9 cellular contexts compared by ENCODE assay signal in genomic region chr17:75465039-75465438, GRCh38.
"Had no signal": no experiment of that assay in that cellular context is flagged by ENCODE, and none has a peak within 500 bp of the region (broad histone marks: within the 10 kb centered on the region; RNA-seq: fewer than 3 reads in every experiment).

No MANE protein-coding gene starts in this region.

- H3K27ac ChIP-seq: HL-60 had no signal

- FAIRE-seq: H1, H54 had no signal

- H3K4me2 ChIP-seq: GM23338 had no signal

- H3K27ac Mint-ChIP-seq: GM23338, H9, HFFc6 had no signal

- ATAC-seq: GM23338 had no signal

- H2AFZ ChIP-seq: GM23338 had no signal

- H3K4me3 ChIP-seq: GM23338 had no signal

- DNase-seq: H9, HCEC 1CT, HFFc6, IMR-90, KBM-7 had no signal

- H3K4me1 Mint-ChIP-seq: GM23338 had no signal

- H3K4me3 Mint-ChIP-seq: GM23338, H9, HFFc6 had no signal
